Comparison of ENCODE assay signal across 20 cellular contexts in the genomic region with DNA sequence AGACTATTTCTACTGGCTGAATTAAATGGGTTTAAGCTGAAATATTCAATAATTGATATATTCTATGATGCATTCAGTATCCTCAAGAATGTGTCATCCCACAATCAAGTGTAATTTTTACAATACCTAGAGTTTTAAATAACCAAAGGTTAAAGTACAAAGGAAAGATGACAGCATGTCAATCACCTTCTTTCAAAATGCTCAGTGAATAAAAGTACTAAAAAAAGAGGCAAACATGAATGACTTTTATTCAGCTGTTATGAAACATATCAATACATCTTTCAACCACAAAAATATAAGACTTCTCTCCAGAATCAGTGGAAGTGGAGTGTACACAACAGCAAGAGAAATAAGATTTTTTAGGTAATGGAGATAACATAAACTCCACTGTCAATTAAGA.
A peak's percentile ranks its signal among the peaks of the same experiment; 100 is the strongest.
DNase-seq lines count a peak whose midpoint lies in the region; ATAC-seq and TF ChIP-seq lines count a peak whose summit lies in the region.
"Had no signal": no experiment of that assay in that cellular context is flagged by ENCODE, and none has a peak within 500 bp of the region (broad histone marks: within the 10 kb centered on the region; RNA-seq: fewer than 3 reads in every experiment).

No MANE protein-coding gene starts in this region.

- TF ChIP-seq EP300 in neural cell (conservative IDR thresholded peaks at IDR 0.05; ENCODE audit: poor library complexity, severe bottlenecking), result peak; percentile 91

- peaks cover 14% of the 10 kb centered on the region for H3K36me3 Mint-ChIP-seq in activated CD8-positive, alpha-beta T cell treated with anti-CD3 and anti-CD28 coated beads for 36 hours (ENCODE audit: low read depth)
- H3K36me3 Mint-ChIP-seq in activated CD8-positive, alpha-beta T cell treated with anti-CD3 and anti-CD28 coated beads, Interleukin-2, amount 10 ng/mL, durations not matched to agents 7 days and 5 days (ENCODE audit: low read depth), result no peaks in the 10 kb centered on the region
- peaks cover 11% of the 10 kb centered on the region for H3K36me3 Mint-ChIP-seq in stimulated activated naive CD8-positive, alpha-beta T cell treated with anti-CD3 and anti-CD28 coated beads, Interleukin-15, Interleukin-2, amounts not matched to agents 100 ng/mL and 50 ng/mL, for 24 hours (ENCODE audit: low read depth)
- no peaks in the 10 kb centered on the region for H3K36me3 Mint-ChIP-seq in activated T-helper 2 cell treated with anti-CD3 and anti-CD28 coated beads, Interferon-gamma antibody, Interleukin-2, Interleukin-4, amounts not matched to agents 10 μg/mL and 5 μg/mL and 100 μg/mL, durations not matched to agents 14 hours and 24 hours and 36 hours (ENCODE audit: low read depth)
- H3K36me3 Mint-ChIP-seq: CD4-positive, CD25-positive, alpha-beta regulatory T cell had no signal

- ATAC-seq in activated CD8-positive, alpha-beta T cell treated with anti-CD3 and anti-CD28 coated beads for 36 hours, result no peak
- no peak for ATAC-seq in activated CD8-positive, alpha-beta T cell treated with anti-CD3 and anti-CD28 coated beads, Interleukin-2, amount 10 ng/mL, durations not matched to agents 7 days and 5 days
- ATAC-seq in stimulated activated naive CD8-positive, alpha-beta T cell treated with anti-CD3 and anti-CD28 coated beads, Interleukin-15, Interleukin-2, amounts not matched to agents 100 U/mL and 50 U/mL, for 24 hours, result no peak
- ATAC-seq: GM12878, GM23338, HCT116 had no signal

- intact Hi-C loops in activated CD8-positive, alpha-beta T cell treated with anti-CD3 and anti-CD28 coated beads for 36 hours (cut with micrococcal nuclease), result no loop called here
- intact Hi-C loops in activated T-helper 2 cell treated with anti-CD3 and anti-CD28 coated beads, Interferon-gamma antibody, Interleukin-2, Interleukin-4, amounts not matched to agents 10 μg/mL and 5 μg/mL and 100 μg/mL, durations not matched to agents 14 hours and 24 hours and 36 hours (cut with micrococcal nuclease), result no loop called here

- no peak overlapping the region for H3K4me3 Mint-ChIP-seq in activated CD8-positive, alpha-beta T cell treated with anti-CD3 and anti-CD28 coated beads for 36 hours
- H3K4me3 Mint-ChIP-seq in activated CD8-positive, alpha-beta T cell treated with anti-CD3 and anti-CD28 coated beads, Interleukin-2, amount 10 ng/mL, durations not matched to agents 7 days and 5 days, result no peak overlapping the region
- H3K4me3 Mint-ChIP-seq in stimulated activated naive CD8-positive, alpha-beta T cell treated with anti-CD3 and anti-CD28 coated beads, Interleukin-15, Interleukin-2, amounts not matched to agents 100 ng/mL and 50 ng/mL, for 24 hours, result peak overlapping the region; percentile 12
- no peak overlapping the region for H3K4me3 Mint-ChIP-seq in activated T-helper 2 cell treated with anti-CD3 and anti-CD28 coated beads, Interferon-gamma antibody, Interleukin-2, Interleukin-4, amounts not matched to agents 10 μg/mL and 5 μg/mL and 100 μg/mL, durations not matched to agents 14 hours and 24 hours and 36 hours (ENCODE audit: low read depth)
- H3K4me3 Mint-ChIP-seq: B cell; CD4-positive, CD25-positive, alpha-beta regulatory T cell; CD8-positive, alpha-beta memory T cell; GM23338; H9 had no signal

- no peak for TF ChIP-seq CTCF in activated CD8-positive, alpha-beta T cell treated with anti-CD3 and anti-CD28 coated beads for 36 hours (IDR thresholded peaks at IDR 0.05)
- no peak for TF ChIP-seq CTCF in neural cell (IDR thresholded peaks at IDR 0.05; ENCODE audit: poor library complexity, severe bottlenecking)

- no peak overlapping the region for H3K4me2 ChIP-seq in neural cell (ENCODE audit: low read length)
- H3K4me2 ChIP-seq: BLaER1, GM23338 had no signal

- no peaks in the 10 kb centered on the region for H3K9me3 ChIP-seq in neural cell (ENCODE audit: low read length)
- H3K9me3 ChIP-seq: BLaER1 had no signal

- H3K27ac Mint-ChIP-seq in activated CD8-positive, alpha-beta T cell treated with anti-CD3 and anti-CD28 coated beads for 36 hours, result peak overlapping the region; percentile 17
- no peak overlapping the region for H3K27ac Mint-ChIP-seq in activated CD8-positive, alpha-beta T cell treated with anti-CD3 and anti-CD28 coated beads, Interleukin-2, amount 10 ng/mL, durations not matched to agents 7 days and 5 days
- no peak overlapping the region for H3K27ac Mint-ChIP-seq in stimulated activated naive CD8-positive, alpha-beta T cell treated with anti-CD3 and anti-CD28 coated beads, Interleukin-15, Interleukin-2, amounts not matched to agents 100 ng/mL and 50 ng/mL, for 24 hours
- no peak overlapping the region for H3K27ac Mint-ChIP-seq in activated T-helper 2 cell treated with anti-CD3 and anti-CD28 coated beads, Interferon-gamma antibody, Interleukin-2, Interleukin-4, amounts not matched to agents 10 μg/mL and 5 μg/mL and 100 μg/mL, durations not matched to agents 14 hours and 24 hours and 36 hours
- H3K27ac Mint-ChIP-seq: B cell; CD4-positive, CD25-positive, alpha-beta regulatory T cell; CD8-positive, alpha-beta memory T cell; GM23338; H9 had no signal

- no peak for TF ChIP-seq RAD21 in neural cell (conservative IDR thresholded peaks at IDR 0.05)

- H3K4me3 ChIP-seq in neural cell (ENCODE audit: low read length), result no peak overlapping the region
- H3K4me3 ChIP-seq: BLaER1, GM12878, GM23338 had no signal

- no peaks in the 10 kb centered on the region for H4K20me1 ChIP-seq in neural cell (ENCODE audit: insufficient read depth)
- H4K20me1 ChIP-seq: BLaER1 had no signal

- peaks cover 5% of the 10 kb centered on the region for H3K79me2 ChIP-seq in neural cell (replicated peaks; ENCODE audit: insufficient read depth, low read length)

- H2AFZ ChIP-seq in neural cell (ENCODE audit: low read depth, low read length), result no peak overlapping the region
- H2AFZ ChIP-seq: GM23338 had no signal

- no peaks in the 10 kb centered on the region for H3K27me3 Mint-ChIP-seq in activated CD8-positive, alpha-beta T cell treated with anti-CD3 and anti-CD28 coated beads for 36 hours
- no peaks in the 10 kb centered on the region for H3K27me3 Mint-ChIP-seq in activated CD8-positive, alpha-beta T cell treated with anti-CD3 and anti-CD28 coated beads, Interleukin-2, amount 10 ng/mL, durations not matched to agents 7 days and 5 days (ENCODE audit: low read depth)
- H3K27me3 Mint-ChIP-seq in stimulated activated naive CD8-positive, alpha-beta T cell treated with anti-CD3 and anti-CD28 coated beads, Interleukin-15, Interleukin-2, amounts not matched to agents 100 ng/mL and 50 ng/mL, for 24 hours, result no peaks in the 10 kb centered on the region
- H3K27me3 Mint-ChIP-seq in activated T-helper 2 cell treated with anti-CD3 and anti-CD28 coated beads, Interferon-gamma antibody, Interleukin-2, Interleukin-4, amounts not matched to agents 10 μg/mL and 5 μg/mL and 100 μg/mL, durations not matched to agents 14 hours and 24 hours and 36 hours (ENCODE audit: low read depth), result no peaks in the 10 kb centered on the region
- H3K27me3 Mint-ChIP-seq: B cell; CD4-positive, CD25-positive, alpha-beta regulatory T cell; CD8-positive, alpha-beta memory T cell had no signal

- H3K9ac ChIP-seq in neural cell (ENCODE audit: low read length), result no peak overlapping the region
- H3K9ac ChIP-seq: BLaER1 had no signal

- no peaks in the 10 kb centered on the region for H3F3A ChIP-seq in neural cell (ENCODE audit: insufficient read depth, low read length, poor library complexity, severe bottlenecking)

- no peak for DNase-seq in activated CD8-positive, alpha-beta T cell treated with anti-CD3 and anti-CD28 coated beads for 36 hours
- no peak for DNase-seq in activated CD8-positive, alpha-beta T cell treated with anti-CD3 and anti-CD28 coated beads, Interleukin-2, amount 10 ng/mL, durations not matched to agents 7 days and 5 days
- DNase-seq in stimulated activated naive CD8-positive, alpha-beta T cell treated with anti-CD3 and anti-CD28 coated beads, Interleukin-15, Interleukin-2, amounts not matched to agents 100 U/mL and 50 U/mL, for 24 hours, result no peak
- no peak for DNase-seq in activated T-helper 2 cell treated with anti-CD3 and anti-CD28 coated beads, Interferon-gamma antibody, Interleukin-2, Interleukin-4, amounts not matched to agents 10 μg/mL and 5 μg/mL and 100 μg/mL, durations not matched to agents 14 hours and 24 hours and 36 hours (ENCODE audit: low spot score)
- DNase-seq: CD4-positive, CD25-positive, alpha-beta regulatory T cell; CD8-positive, alpha-beta memory T cell; DMS 273 treated with DMSO at 0.1 percent for 48 hours; DMS79; EL; GDM1; H9 had no signal

- H3K4me1 Mint-ChIP-seq in activated CD8-positive, alpha-beta T cell treated with anti-CD3 and anti-CD28 coated beads for 36 hours (ENCODE audit: low read depth), result peaks cover 31% of the 10 kb centered on the region
- peaks cover 4% of the 10 kb centered on the region for H3K4me1 Mint-ChIP-seq in activated CD8-positive, alpha-beta T cell treated with anti-CD3 and anti-CD28 coated beads, Interleukin-2, amount 10 ng/mL, durations not matched to agents 7 days and 5 days (ENCODE audit: low read depth)
- peaks cover 26% of the 10 kb centered on the region for H3K4me1 Mint-ChIP-seq in stimulated activated naive CD8-positive, alpha-beta T cell treated with anti-CD3 and anti-CD28 coated beads, Interleukin-15, Interleukin-2, amounts not matched to agents 100 ng/mL and 50 ng/mL, for 24 hours (ENCODE audit: low read depth)
- no peaks in the 10 kb centered on the region for H3K4me1 Mint-ChIP-seq in activated T-helper 2 cell treated with anti-CD3 and anti-CD28 coated beads, Interferon-gamma antibody, Interleukin-2, Interleukin-4, amounts not matched to agents 10 μg/mL and 5 μg/mL and 100 μg/mL, durations not matched to agents 14 hours and 24 hours and 36 hours (ENCODE audit: low read depth)
- H3K4me1 Mint-ChIP-seq: B cell; CD4-positive, CD25-positive, alpha-beta regulatory T cell had no signal

- H3K9me3 Mint-ChIP-seq in activated CD8-positive, alpha-beta T cell treated with anti-CD3 and anti-CD28 coated beads for 36 hours, result no peaks in the 10 kb centered on the region
- H3K9me3 Mint-ChIP-seq in activated CD8-positive, alpha-beta T cell treated with anti-CD3 and anti-CD28 coated beads, Interleukin-2, amount 10 ng/mL, durations not matched to agents 7 days and 5 days (ENCODE audit: insufficient read depth), result no peaks in the 10 kb centered on the region
- H3K9me3 Mint-ChIP-seq in stimulated activated naive CD8-positive, alpha-beta T cell treated with anti-CD3 and anti-CD28 coated beads, Interleukin-15, Interleukin-2, amounts not matched to agents 100 ng/mL and 50 ng/mL, for 24 hours, result no peaks in the 10 kb centered on the region
- no peaks in the 10 kb centered on the region for H3K9me3 Mint-ChIP-seq in activated T-helper 2 cell treated with anti-CD3 and anti-CD28 coated beads, Interferon-gamma antibody, Interleukin-2, Interleukin-4, amounts not matched to agents 10 μg/mL and 5 μg/mL and 100 μg/mL, durations not matched to agents 14 hours and 24 hours and 36 hours
- H3K9me3 Mint-ChIP-seq: CD8-positive, alpha-beta memory T cell; GM23338; H9 had no signal

- no peaks in the 10 kb centered on the region for H3K27me3 ChIP-seq in neural cell (ENCODE audit: insufficient read depth, low read depth, low read length)
- H3K27me3 ChIP-seq: BLaER1 had no signal

- POLR2A ChIA-PET in activated CD8-positive, alpha-beta T cell treated with anti-CD3 and anti-CD28 coated beads for 36 hours (lab: Charles Lee), result no interaction called here
- POLR2A ChIA-PET in activated CD8-positive, alpha-beta T cell treated with anti-CD3 and anti-CD28 coated beads, Interleukin-2, amount 10 ng/mL, durations not matched to agents 7 days and 5 days (lab: Charles Lee), result no interaction called here

- H3K27ac ChIP-seq in neural cell (ENCODE audit: low read length), result no peak overlapping the region
- H3K27ac ChIP-seq: 22Rv1, BLaER1, C4-2B had no signal

- H3K9me2 ChIP-seq in neural cell (ENCODE audit: insufficient read depth, low read length), result no peaks in the 10 kb centered on the region

- CTCF ChIA-PET in activated CD8-positive, alpha-beta T cell treated with anti-CD3 and anti-CD28 coated beads for 36 hours (lab: Charles Lee), result interaction anchor here (1.3 kb wide), 1 partner anchor 71 kb away, joined by 4 read pairs; no protein-coding TSS in a partner anchor
- CTCF ChIA-PET in activated CD8-positive, alpha-beta T cell treated with anti-CD3 and anti-CD28 coated beads, Interleukin-2, amount 10 ng/mL, durations not matched to agents 7 days and 5 days (lab: Charles Lee), result interaction anchor here (1.1 to 1.2 kb wide), 2 partner anchors 9 to 73 kb away, joined by 4 read pairs; no protein-coding TSS in a partner anchor

- H3K36me3 ChIP-seq in neural cell (ENCODE audit: insufficient read depth, low read length), result no peaks in the 10 kb centered on the region
- H3K36me3 ChIP-seq: BLaER1 had no signal
